8 cellular contexts compared by ENCODE assay signal in genomic region chr12:52005903-52006703, GRCh38. TPM values are rescaled to one million over a fixed set of nuclear protein-coding genes. Genes with fewer than 3 reads are reported as not detected.
DNase-seq lines count a peak whose midpoint lies in the region; ATAC-seq, FAIRE-seq and TF ChIP-seq lines count a peak whose summit lies in the region.

No MANE protein-coding gene starts in this region.

- no peaks in the 10 kb centered on the region for H4K20me1 ChIP-seq in HepG2 (ENCODE audit: insufficient read depth, low read length)

- H3K4me1 ChIP-seq in HepG2 (ENCODE audit: insufficient read depth, low read length) (peaks cover 33% of the 10 kb centered on the region), thoracic aorta (ENCODE audit: control insufficient read depth in 1 of 2, low read depth in 2 of 2) (peaks cover 8 to 34% of the 10 kb centered on the region in 2 donors)

- TF ChIP-seq EP300 in HepG2 (IDR thresholded peaks at IDR 0.05; ENCODE audit: low read depth in 2 of 2, low read length in 2 of 2): no peak
- TF ChIP-seq EP300 in HepG2 (CRISPR knock-in tag; IDR thresholded peaks at IDR 0.05; ENCODE audit: borderline replicate concordance): no peak

- FAIRE-seq in D721Med (lab: Jason Lieb, UNC): no peak
- no peak for FAIRE-seq in HepG2 (lab: Jason Lieb, UNC)

- POLR2A ChIA-PET in HepG2 (lab: Yijun Ruan, JAX): interaction anchor here (0.9 kb wide), 1 partner anchor 17 kb away, joined by 3 read pairs; no protein-coding TSS in a partner anchor

- ATAC-seq in GM21447 (IDR thresholded peaks at IDR 0.05; ENCODE audit: unreplicated experiment) (peak; percentile 70), HepG2 (no peak), thoracic aorta (ENCODE audit: insufficient number of reproducible peaks, low FRiP score, low read depth) (no peak)

- no peak for TF ChIP-seq RAD21 in HepG2 (CRISPR knock-in tag; IDR thresholded peaks at IDR 0.05)

- TF ChIP-seq CTCF in D721Med (IDR thresholded peaks at IDR 0.05; ENCODE audit: insufficient read depth, missing control alignments) (no peak), NB4 (IDR thresholded peaks at IDR 0.05; ENCODE audit: low read depth, low read length) (no peak), astrocyte of the cerebellum (IDR thresholded peaks at IDR 0.05; ENCODE audit: low read depth, low read length, missing control alignments) (no peak), HepG2 (CRISPR knock-in tag; IDR thresholded peaks at IDR 0.05) (no peak), thoracic aorta (IDR thresholded peaks at IDR 0.05) (no peak)

- intact Hi-C loops in HepG2 (cut with micrococcal nuclease; ENCODE audit: unreplicated experiment): no loop called here

- H3K36me3 ChIP-seq in HepG2 (replicated peaks in 1 of 2; ENCODE audit: control insufficient read depth in 1 of 2, insufficient read depth in 2 of 2, low read length in 2 of 2) (no peaks in the 10 kb centered on the region), thoracic aorta (no peaks in the 10 kb centered on the region)

- H3K4me2 ChIP-seq in HepG2 (ENCODE audit: low read depth, low read length): peak overlapping the region; percentile 30; the same call in 1 of the 2 replicates

- H3K79me2 ChIP-seq in HepG2 (ENCODE audit: insufficient read depth, low read length): no peaks in the 10 kb centered on the region

- H3K27me3 ChIP-seq in HepG2 (ENCODE audit: control insufficient read depth in 1 of 2, insufficient read depth in 2 of 2, low read length in 2 of 2): 0 out of 5 replicates have a peak, but pooled peaks cover 0 to 1% of the 10 kb centered on the region in 2 experiments
- no peaks in the 10 kb centered on the region for H3K27me3 ChIP-seq in thoracic aorta (replicated peaks; ENCODE audit: insufficient read depth)

- H3K9me3 ChIP-seq in HepG2 (ENCODE audit: low read length): no peaks in the 10 kb centered on the region
- H3K9me3 ChIP-seq in thoracic aorta: no peaks in the 10 kb centered on the region

- H3K9ac ChIP-seq in HepG2 (ENCODE audit: insufficient read depth, low read depth, low read length): no peak overlapping the region

- H2AFZ ChIP-seq in HepG2 (ENCODE audit: low read length): no peak overlapping the region

- CTCF ChIA-PET in HepG2 (lab: Yijun Ruan, JAX; ENCODE audit: low intra/inter-chr PET ratio, low total read pairs): interaction anchor here (1.1 kb wide), 1 partner anchor 15 kb away, joined by 3 read pairs; no protein-coding TSS in a partner anchor

- peak; percentile 33 for DNase-seq in D721Med (ENCODE audit: insufficient read length, low spot score)
- peak; percentile 93 for DNase-seq in NB4 (ENCODE audit: low read depth)
- DNase-seq in astrocyte of the cerebellum (ENCODE audit: low read depth): no peak
- no peak for DNase-seq in HepG2 (ENCODE audit: low spot score)
- DNase-seq in thoracic aorta (ENCODE audit: low spot score): no peak
- no peak for DNase-seq in AG08395 (ENCODE audit: low spot score)
- no peak for DNase-seq in NCI-H2029 (lab: John Stamatoyannopoulos, UW)

- in situ Hi-C loops in astrocyte of the cerebellum (cut with HindIII; ENCODE audit: low sequenced_read_pairs): no loop called here
- in situ Hi-C loops in HepG2 (cut with HindIII; ENCODE audit: extremely low pct_ligation_motif_present, low pct_unique_long_range_greater_than_20kb): no loop called here

- BruUV-seq in HepG2 (replicated peaks; lab: Mats Ljungman, UMichigan): no TSS peak

- H3K27ac ChIP-seq in HepG2 (ENCODE audit: extremely low read length, insufficient read depth, low read length) (no peak overlapping the region), thoracic aorta (no peak overlapping the region)

- H3K4me3 ChIP-seq in NB4 (ENCODE audit: low read depth, low read length) (peak overlapping the region; percentile 32), astrocyte of the cerebellum (ENCODE audit: low read depth, low read length) (peak overlapping the region; percentile 65), HepG2 (replicated peaks in 1 of 3; ENCODE audit: insufficient read depth in 1 of 3, low read depth in 2 of 3, low read length in 3 of 3) (peak overlapping the region in 2 of 3 experiments; percentile 43 to 50; a peak in 2 of 6 replicates), thoracic aorta (peak overlapping the region; percentile 73)

- TF ChIP-seq POLR2A in NB4 (IDR thresholded peaks at IDR 0.05; ENCODE audit: extremely low read depth, insufficient read length) (no peak), HepG2 (IDR thresholded peaks at IDR 0.05; ENCODE audit: insufficient read depth in 1 of 2, low read depth in 2 of 2, low read length in 2 of 2) (no peak)

- WGBS in HepG2 (ENCODE audit: low lambda C conversion rate): 69% methylated on average over 24 of the region's 28 CpGs

RNA-seq across cellular contexts. Expression of gene TAMALIN, which starts 0.6 kb away (rescaled TPM):
- total RNA-seq in HepG2 (2016; rRNA removed; fragmentation: Illumina TruSeq; extraction: Trizol) (7.2 and 10.9 TPM in 2 replicates), thoracic aorta (10 to 100 TPM; 17.0 to 21.9 TPM)
- 3.8 and 3.9 TPM in 2 replicates for total RNA-seq in HepG2 (2016; cell fraction: cytosol; rRNA removed; fragmentation: Illumina TruSeq; extraction: Trizol; ENCODE audit: low read depth)
- total RNA-seq in HepG2 (2016; cell fraction: insoluble cytoplasmic fraction; rRNA removed; fragmentation: Illumina TruSeq; extraction: Trizol): 5.9 and 12.2 TPM in 2 replicates
- 6.3 and 7.1 TPM in 2 replicates for total RNA-seq in HepG2 (2016; cell fraction: membrane; rRNA removed; fragmentation: Illumina TruSeq; extraction: Trizol)
- 8.6 and 10.4 TPM in 2 replicates for total RNA-seq in HepG2 (2016; cell fraction: nucleus; rRNA removed; fragmentation: Illumina TruSeq; extraction: Trizol)
- 2.9 and 4.5 TPM in 2 replicates for polyA plus RNA-seq in HepG2 (2011; rRNA removed)
- 3.7 and 3.8 TPM in 2 replicates for polyA plus RNA-seq in HepG2 (2011; cell fraction: cytosol; rRNA removed)
- 7.5 and 12.9 TPM in 2 replicates for polyA plus RNA-seq in HepG2 (2011; cell fraction: nucleus; rRNA removed)
- polyA plus RNA-seq in HepG2 (2012): 3.6 and 4.0 TPM in 2 replicates
- polyA plus RNA-seq in HepG2 (2016; cell fraction: cytosol; fragmentation: Illumina TruSeq; extraction: Trizol; ENCODE audit: low read depth): 0.84 and 1.5 TPM in 2 replicates
- 5.5 TPM in 2 replicates for polyA plus RNA-seq in HepG2 (2016; cell fraction: insoluble cytoplasmic fraction; fragmentation: Illumina TruSeq; extraction: Trizol; ENCODE audit: low read depth)
- polyA plus RNA-seq in HepG2 (2016; cell fraction: membrane; fragmentation: Illumina TruSeq; extraction: Trizol; ENCODE audit: low read depth): 2.0 and 2.7 TPM in 2 replicates
- polyA plus RNA-seq in HepG2 (2016; cell fraction: nucleus; fragmentation: Illumina TruSeq; extraction: Trizol; ENCODE audit: insufficient read depth, low read depth): 17.1 and 20.1 TPM in 2 replicates
- polyA minus RNA-seq in HepG2 (2011; rRNA and poly(A)+ RNA removed; ENCODE audit: low replicate concordance): 0.21 and 6.7 TPM in 2 replicates
- 1.3 and 2.7 TPM in 2 replicates for polyA minus RNA-seq in HepG2 (2011; cell fraction: cytosol; rRNA and poly(A)+ RNA removed)
- polyA minus RNA-seq in HepG2 (2011; cell fraction: nucleus; rRNA and poly(A)+ RNA removed): 4.9 and 8.2 TPM in 2 replicates

RNA-seq across cellular contexts. Expression of gene NR4A1, which starts 45.1 kb away (rescaled TPM):
- 4.6 and 5.7 TPM in 2 replicates for total RNA-seq in HepG2 (2016; rRNA removed; fragmentation: Illumina TruSeq; extraction: Trizol)
- total RNA-seq in HepG2 (2016; cell fraction: cytosol; rRNA removed; fragmentation: Illumina TruSeq; extraction: Trizol; ENCODE audit: low read depth): 8.4 and 9.3 TPM in 2 replicates
- 3.8 and 7.6 TPM in 2 replicates for total RNA-seq in HepG2 (2016; cell fraction: insoluble cytoplasmic fraction; rRNA removed; fragmentation: Illumina TruSeq; extraction: Trizol)
- total RNA-seq in HepG2 (2016; cell fraction: membrane; rRNA removed; fragmentation: Illumina TruSeq; extraction: Trizol): 5.8 and 6.3 TPM in 2 replicates
- 8.9 and 10.0 TPM in 2 replicates for total RNA-seq in HepG2 (2016; cell fraction: nucleus; rRNA removed; fragmentation: Illumina TruSeq; extraction: Trizol)
- polyA plus RNA-seq in HepG2 (2011; rRNA removed): 15.2 and 16.5 TPM in 2 replicates
- 7.6 and 13.1 TPM in 2 replicates for polyA plus RNA-seq in HepG2 (2011; cell fraction: cytosol; rRNA removed)
- 26.2 and 46.7 TPM in 2 replicates for polyA plus RNA-seq in HepG2 (2011; cell fraction: nucleus; rRNA removed)
- polyA plus RNA-seq in HepG2 (2012): 6.4 and 16.5 TPM in 2 replicates
- 1.6 and 1.7 TPM in 2 replicates for polyA plus RNA-seq in HepG2 (2016; cell fraction: cytosol; fragmentation: Illumina TruSeq; extraction: Trizol; ENCODE audit: low read depth)
- polyA plus RNA-seq in HepG2 (2016; cell fraction: insoluble cytoplasmic fraction; fragmentation: Illumina TruSeq; extraction: Trizol; ENCODE audit: low read depth): 5.3 and 8.6 TPM in 2 replicates
- 3.4 and 3.9 TPM in 2 replicates for polyA plus RNA-seq in HepG2 (2016; cell fraction: membrane; fragmentation: Illumina TruSeq; extraction: Trizol; ENCODE audit: low read depth)
- polyA plus RNA-seq in HepG2 (2016; cell fraction: nucleus; fragmentation: Illumina TruSeq; extraction: Trizol; ENCODE audit: insufficient read depth, low read depth): 22.7 TPM in 2 replicates
- polyA minus RNA-seq in HepG2 (2011; rRNA and poly(A)+ RNA removed; ENCODE audit: low replicate concordance): 28.6 and 56.6 TPM in 2 replicates
- polyA minus RNA-seq in HepG2 (2011; cell fraction: cytosol; rRNA and poly(A)+ RNA removed): 10.8 and 14.1 TPM in 2 replicates
- polyA minus RNA-seq in HepG2 (2011; cell fraction: nucleus; rRNA and poly(A)+ RNA removed): 11.8 and 13.0 TPM in 2 replicates
- total RNA-seq in thoracic aorta: 100 to 1,000 TPM; 112 to 468 TPM

RNA-seq across cellular contexts. Expression of gene ACVR1B, which starts 54.6 kb away (rescaled TPM):
- total RNA-seq in HepG2 (2016; rRNA removed; fragmentation: Illumina TruSeq; extraction: Trizol) (5.8 and 8.9 TPM in 2 replicates), thoracic aorta (10 to 100 TPM in 1 of 2 donors, 1 to 10 TPM in 1; 9.9 to 24.4 TPM)
- 2.0 and 2.2 TPM in 2 replicates for total RNA-seq in HepG2 (2016; cell fraction: cytosol; rRNA removed; fragmentation: Illumina TruSeq; extraction: Trizol; ENCODE audit: low read depth)
- 4.3 and 9.8 TPM in 2 replicates for total RNA-seq in HepG2 (2016; cell fraction: insoluble cytoplasmic fraction; rRNA removed; fragmentation: Illumina TruSeq; extraction: Trizol)
- total RNA-seq in HepG2 (2016; cell fraction: membrane; rRNA removed; fragmentation: Illumina TruSeq; extraction: Trizol): 5.4 and 7.6 TPM in 2 replicates
- 9.9 and 14.3 TPM in 2 replicates for total RNA-seq in HepG2 (2016; cell fraction: nucleus; rRNA removed; fragmentation: Illumina TruSeq; extraction: Trizol)
- 12.1 and 14.1 TPM in 2 replicates for polyA plus RNA-seq in HepG2 (2011; rRNA removed)
- 12.0 and 13.7 TPM in 2 replicates for polyA plus RNA-seq in HepG2 (2011; cell fraction: cytosol; rRNA removed)
- polyA plus RNA-seq in HepG2 (2011; cell fraction: nucleus; rRNA removed): 12.5 and 12.9 TPM in 2 replicates
- polyA plus RNA-seq in HepG2 (2012): 10.8 and 11.8 TPM in 2 replicates
- 1.1 and 1.3 TPM in 2 replicates for polyA plus RNA-seq in HepG2 (2016; cell fraction: cytosol; fragmentation: Illumina TruSeq; extraction: Trizol; ENCODE audit: low read depth)
- 5.3 and 5.6 TPM in 2 replicates for polyA plus RNA-seq in HepG2 (2016; cell fraction: insoluble cytoplasmic fraction; fragmentation: Illumina TruSeq; extraction: Trizol; ENCODE audit: low read depth)
- 3.8 and 4.6 TPM in 2 replicates for polyA plus RNA-seq in HepG2 (2016; cell fraction: membrane; fragmentation: Illumina TruSeq; extraction: Trizol; ENCODE audit: low read depth)
- polyA plus RNA-seq in HepG2 (2016; cell fraction: nucleus; fragmentation: Illumina TruSeq; extraction: Trizol; ENCODE audit: insufficient read depth, low read depth): 16.9 and 17.0 TPM in 2 replicates
- 22.8 and 32.8 TPM in 2 replicates for polyA minus RNA-seq in HepG2 (2011; rRNA and poly(A)+ RNA removed; ENCODE audit: low replicate concordance)
- polyA minus RNA-seq in HepG2 (2011; cell fraction: cytosol; rRNA and poly(A)+ RNA removed): 9.7 and 13.2 TPM in 2 replicates
- 12.1 and 14.2 TPM in 2 replicates for polyA minus RNA-seq in HepG2 (2011; cell fraction: nucleus; rRNA and poly(A)+ RNA removed)

Comparison
In these comparisons a context has a peak if more than half of its experiments do, and no peak if none do; other contexts are left out.
1. DNase-seq: peak in D721Med (single experiment) and NB4 (single experiment); none in astrocyte of the cerebellum (single experiment), HepG2 (single experiment), thoracic aorta (single experiment), AG08395 (single experiment) and NCI-H2029 (single experiment).
2. RNA of gene NR4A1, which starts 45.1 kb away (total RNA-seq): 112 to 468 TPM in thoracic aorta; 3.8 to 10.0 TPM in HepG2; every median in the first group is over 10 times any median in the second.
3. Peak in every context shown above with its lines, with median percentiles within 50 percentile points of each other: H3K4me3 ChIP-seq.